ENCODE assay signal across 10 cellular contexts in genomic region chr22:20552913-20553401, GRCh38. TPM values are rescaled to one million over a fixed set of nuclear protein-coding genes. Genes with fewer than 3 reads are reported as not detected.
DNase-seq lines count a peak whose midpoint lies in the region; ATAC-seq, FAIRE-seq and TF ChIP-seq lines count a peak whose summit lies in the region.
"Had no signal": no experiment of that assay in that cellular context is flagged by ENCODE, and none has a peak within 500 bp of the region (broad histone marks: within the 10 kb centered on the region; RNA-seq: fewer than 3 reads in every experiment).

No MANE protein-coding gene starts in this region.

- TF ChIP-seq CTCF in lung (IDR thresholded peaks at IDR 0.05; ENCODE audit: control extremely low read depth, extremely low read depth), result no peak
- TF ChIP-seq CTCF in thyroid gland (IDR thresholded peaks at IDR 0.05), result no peak

- TF ChIP-seq POLR2A in thyroid gland (IDR thresholded peaks at IDR 0.05), result no peak

- ATAC-seq in activated CD4-positive, alpha-beta T cell treated with anti-CD3 and anti-CD28 coated beads for 36 hours, result no peak
- no peak for ATAC-seq in lung (ENCODE audit: insufficient read depth, low FRiP score)
- ATAC-seq in GM19324 (IDR thresholded peaks at IDR 0.05; ENCODE audit: low FRiP score, unreplicated experiment), result no peak

- H3K4me1 ChIP-seq in effector memory CD4-positive, alpha-beta T cell (ENCODE audit: control insufficient read depth, insufficient read depth, low read length, poor library complexity, severe bottlenecking), result peaks cover 98% of the 10 kb centered on the region
- H3K4me1 ChIP-seq in lung (ENCODE audit: control insufficient read depth in 2 of 2, insufficient read depth in 2 of 2, low read length in 2 of 2) (peaks cover 37 to 43% of the 10 kb centered on the region in 2 donors), thyroid gland (peaks cover 40 to 55% of the 10 kb centered on the region in 2 donors)

- DNase-seq in activated CD4-positive, alpha-beta T cell treated with anti-CD3 and anti-CD28 coated beads for 36 hours, result no peak
- DNase-seq in activated CD4-positive, alpha-beta T cell treated with anti-CD3 and anti-CD28 coated beads for 1 hour, result no peak
- DNase-seq in effector memory CD4-positive, alpha-beta T cell, result no peak
- DNase-seq in lung (ENCODE audit: low spot score) (no peak), thyroid gland (peak in 1 of 2 donors; percentile 19), GM19239 (ENCODE audit: insufficient read length, low spot score) (no peak)
- no peak for DNase-seq in activated CD4-positive, alpha-beta T cell treated with anti-CD3 and anti-CD28 coated beads, Interleukin-2, amount 50 U/mL, for 4 hours
- DNase-seq: RPMI8226 had no signal

- H3K27me3 Mint-ChIP-seq in activated CD4-positive, alpha-beta T cell treated with anti-CD3 and anti-CD28 coated beads for 36 hours, result no peaks in the 10 kb centered on the region

- FAIRE-seq in GM19239 (lab: Jason Lieb, UNC), result no peak
- FAIRE-seq: A204.1 had no signal

- H3K27me3 ChIP-seq in effector memory CD4-positive, alpha-beta T cell (replicated peaks; ENCODE audit: control insufficient read depth, insufficient read depth, low read length, poor library complexity, severe bottlenecking), result no peaks in the 10 kb centered on the region
- H3K27me3 ChIP-seq in lung (ENCODE audit: control insufficient read depth, insufficient read depth) (no peaks in the 10 kb centered on the region), thyroid gland (no peaks in the 10 kb centered on the region)

- peak overlapping the region; percentile 3 for H3K4me3 ChIP-seq in effector memory CD4-positive, alpha-beta T cell (ENCODE audit: insufficient read depth, low read depth, low read length, poor library complexity, severe bottlenecking)
- H3K4me3 ChIP-seq in lung (no peak overlapping the region), thyroid gland (replicated peaks in 1 of 3) (no peak overlapping the region)

- H3K9me3 ChIP-seq in effector memory CD4-positive, alpha-beta T cell (ENCODE audit: control insufficient read depth, low read length), result no peaks in the 10 kb centered on the region
- H3K9me3 ChIP-seq in lung (ENCODE audit: control insufficient read depth in 2 of 2, insufficient read depth in 1 of 2, low read length in 1 of 2) (no peaks in the 10 kb centered on the region), thyroid gland (no peaks in the 10 kb centered on the region)

- H3K36me3 Mint-ChIP-seq in activated CD4-positive, alpha-beta T cell treated with anti-CD3 and anti-CD28 coated beads for 36 hours (ENCODE audit: low read depth), result peaks cover 64% of the 10 kb centered on the region

- peak overlapping the region; percentile 84 for H3K27ac ChIP-seq in effector memory CD4-positive, alpha-beta T cell (ENCODE audit: insufficient read depth, low read length, poor library complexity, severe bottlenecking)
- peak overlapping the region; percentile 76 to 83 for H3K27ac ChIP-seq in lung (ENCODE audit: low read depth in 1 of 2, low read length in 1 of 2)
- peak overlapping the region; percentile 42 to 86 (median 69) for H3K27ac ChIP-seq in thyroid gland

- H3K4me1 Mint-ChIP-seq in activated CD4-positive, alpha-beta T cell treated with anti-CD3 and anti-CD28 coated beads for 36 hours, result peaks cover 98% of the 10 kb centered on the region

- H3K9me3 Mint-ChIP-seq in activated CD4-positive, alpha-beta T cell treated with anti-CD3 and anti-CD28 coated beads for 36 hours (ENCODE audit: low read depth), result no peaks in the 10 kb centered on the region

- H3K36me3 ChIP-seq in effector memory CD4-positive, alpha-beta T cell (ENCODE audit: control insufficient read depth, insufficient read depth, low read length), result peaks cover 38% of the 10 kb centered on the region
- peaks cover 0 to 29% of the 10 kb centered on the region in 2 donors for H3K36me3 ChIP-seq in lung (ENCODE audit: control insufficient read depth in 2 of 2, insufficient read depth in 2 of 2, low read length in 2 of 2)
- H3K36me3 ChIP-seq in thyroid gland, result peaks cover 9 to 11% of the 10 kb centered on the region in 2 donors

- no peak overlapping the region for H3K4me3 Mint-ChIP-seq in activated CD4-positive, alpha-beta T cell treated with anti-CD3 and anti-CD28 coated beads for 36 hours

- CTCF ChIA-PET in activated CD4-positive, alpha-beta T cell treated with anti-CD3 and anti-CD28 coated beads for 36 hours (lab: Charles Lee), result interaction anchor here (12.2 kb wide), 1 partner anchor 14 kb away, joined by 185 read pairs; no protein-coding TSS in a partner anchor

- peak overlapping the region; percentile 47 for H3K27ac Mint-ChIP-seq in activated CD4-positive, alpha-beta T cell treated with anti-CD3 and anti-CD28 coated beads for 36 hours

- WGBS in lung, 2 donors, result 48 to 74% methylated on average over 8 of the region's 8 CpGs
- WGBS in thyroid gland, 2 donors, result 74 to 82% methylated on average over 8 of the region's 8 CpGs

- POLR2A ChIA-PET in activated CD4-positive, alpha-beta T cell treated with anti-CD3 and anti-CD28 coated beads for 36 hours (lab: Charles Lee), result no interaction called here

- intact Hi-C loops in activated CD4-positive, alpha-beta T cell treated with anti-CD3 and anti-CD28 coated beads for 36 hours (cut with DNase I, micrococcal nuclease), result no loop called here
- intact Hi-C loops in thyroid gland (cut with DNase I), result no loop called here

RNA-seq across cellular contexts. Expression of gene MED15, which starts 45.5 kb away (rescaled TPM):
- total RNA-seq in activated CD4-positive, alpha-beta T cell treated with anti-CD3 and anti-CD28 coated beads for 36 hours, result 100 to 1,000 TPM in 1 of 2 experiments, 10 to 100 TPM in 1; 84.4 to 107 TPM
- total RNA-seq in lung, result 100 to 1,000 TPM in 1 of 2 donors, 10 to 100 TPM in 1; 68.3 to 123 TPM
- polyA plus RNA-seq in lung, result 10 to 100 TPM; 57.8 to 69.8 TPM
- 10 to 100 TPM; 33.6 to 65.1 (median 36.1) TPM for total RNA-seq in thyroid gland

RNA-seq across cellular contexts. Expression of gene KLHL22, which starts 57.4 kb away (rescaled TPM):
- 10 to 100 TPM; 14.1 to 15.2 TPM for total RNA-seq in activated CD4-positive, alpha-beta T cell treated with anti-CD3 and anti-CD28 coated beads for 36 hours
- total RNA-seq in lung (10 to 100 TPM; 20.8 to 28.3 TPM), thyroid gland (10 to 100 TPM; 38.0 to 76.9 (median 61.0) TPM)
- polyA plus RNA-seq in lung, result 10 to 100 TPM; 12.1 to 16.9 TPM
